10 cellular contexts compared by ENCODE assay signal in genomic region chr6:36033935-36034334, GRCh38. TPM values are rescaled to one million over a fixed set of nuclear protein-coding genes. Genes with fewer than 3 reads are reported as not detected.
DNase-seq lines count a peak whose midpoint lies in the region; ATAC-seq and TF ChIP-seq lines count a peak whose summit lies in the region.
"Had no signal": no experiment of that assay in that cellular context is flagged by ENCODE, and none has a peak within 500 bp of the region (broad histone marks: within the 10 kb centered on the region; RNA-seq: fewer than 3 reads in every experiment).

No MANE protein-coding gene starts in this region.

- no peaks in the 10 kb centered on the region for H3K9me2 ChIP-seq in Loucy (replicated peaks; ENCODE audit: low read depth, low read length)

- intact Hi-C loops in body of pancreas (cut with DNase I) = no loop called here

- H2AFZ ChIP-seq in Loucy (ENCODE audit: low read length) = no peak overlapping the region

- H3K27me3 ChIP-seq in Loucy (ENCODE audit: insufficient read depth, low read length, poor library complexity, severe bottlenecking) (no peaks in the 10 kb centered on the region), body of pancreas (no peaks in the 10 kb centered on the region)

- WGBS in body of pancreas, 2 donors = 61 to 73% methylated on average over 3 of the region's 3 CpGs

- H3K79me2 ChIP-seq in Loucy (ENCODE audit: insufficient read depth, low read length) = peaks cover 100% of the 10 kb centered on the region

- H3K36me3 ChIP-seq in Loucy (ENCODE audit: insufficient read depth, low read length) (peaks cover 11% of the 10 kb centered on the region; the same call in 1 of the 2 replicates), body of pancreas (replicated peaks in 1 of 2; ENCODE audit: insufficient read depth in 1 of 2, low read depth in 2 of 2) (no peaks in the 10 kb centered on the region)

- no peak for ATAC-seq in HG02642 (IDR thresholded peaks at IDR 0.05; ENCODE audit: poor library complexity, unreplicated experiment)
- no peak for ATAC-seq in body of pancreas

- H3K4me3 ChIP-seq in Loucy (ENCODE audit: low read length, poor library complexity, severe bottlenecking) (peak overlapping the region; percentile 85), body of pancreas (no peak overlapping the region)

- no peak overlapping the region for H3K27ac ChIP-seq in body of pancreas

- TF ChIP-seq CTCF in Loucy (conservative IDR thresholded peaks at IDR 0.05; ENCODE audit: low read length) = no peak
- TF ChIP-seq CTCF in body of pancreas (IDR thresholded peaks at IDR 0.05) = no peak

- no peak for TF ChIP-seq POLR2A in body of pancreas (IDR thresholded peaks at IDR 0.05)

- peak overlapping the region; percentile 100 for H3K9ac ChIP-seq in Loucy (ENCODE audit: low read depth, low read length, poor library complexity, severe bottlenecking)

- H3F3A ChIP-seq in Loucy (ENCODE audit: low read depth) = peaks cover 5% of the 10 kb centered on the region; the same call in 1 of the 2 replicates

- H4K20me1 ChIP-seq in Loucy (ENCODE audit: insufficient read depth, low read length, poor library complexity, severe bottlenecking) = peaks cover 98% of the 10 kb centered on the region

- DNase-seq in activated T-cell treated with anti-CD3 and anti-CD28 coated beads for 1 hour (ENCODE audit: low read depth) = peak; percentile 6
- DNase-seq in glomerular visceral epithelial cell (ENCODE audit: extremely low spot score) = peak; percentile 20
- peak in 2 of 3 donors; percentile 31 to 35 for DNase-seq in stimulated activated CD4-positive, alpha-beta T cell treated with anti-CD3 and anti-CD28 coated beads, TNF-alpha, amount 100 ng/mL, for 48 hours (ENCODE audit: low read depth in 3 of 3)
- DNase-seq in NCI-H2029 (lab: John Stamatoyannopoulos, UW) = no peak
- no peak for DNase-seq in hypothalamus (lab: John Stamatoyannopoulos, UW)
- DNase-seq in body of pancreas = no peak
- DNase-seq: HCEC 1CT had no signal

- peak overlapping the region; percentile 85 for H3K4me2 ChIP-seq in Loucy (ENCODE audit: low read depth, low read length, poor library complexity, severe bottlenecking)

- H3K4me1 ChIP-seq in Loucy (ENCODE audit: insufficient read depth, low read length, poor library complexity, severe bottlenecking) (peaks cover 61% of the 10 kb centered on the region), body of pancreas (peaks cover 78% of the 10 kb centered on the region)

- H3K9me3 ChIP-seq in Loucy (ENCODE audit: insufficient read depth, low read depth, low read length) = no peaks in the 10 kb centered on the region
- H3K9me3 ChIP-seq in body of pancreas = no peaks in the 10 kb centered on the region

RNA-seq across cellular contexts. Expression of gene MAPK14, which starts 6.3 kb away (rescaled TPM):
- total RNA-seq in body of pancreas = 10 to 100 TPM; 30.3 to 33.7 TPM

RNA-seq across cellular contexts. Expression of gene SLC26A8, which starts 9.5 kb away (rescaled TPM):
- total RNA-seq in body of pancreas = not detected
- total RNA-seq: mucosa of gallbladder had no signal

Comparison
In these comparisons a context has a peak if more than half of its experiments do, and no peak if none do; other contexts are left out.
1. DNase-seq: peak in activated T-cell treated with anti-CD3 and anti-CD28 coated beads for 1 hour (single experiment), glomerular visceral epithelial cell (single experiment) and stimulated activated CD4-positive, alpha-beta T cell treated with anti-CD3 and anti-CD28 coated beads, TNF-alpha, amount 100 ng/mL, for 48 hours (2 of 3); none in NCI-H2029 (single experiment), hypothalamus (0 of 51) and body of pancreas (0 of 4).